ENCODE assay signal across 14 cellular contexts in the genomic region with DNA sequence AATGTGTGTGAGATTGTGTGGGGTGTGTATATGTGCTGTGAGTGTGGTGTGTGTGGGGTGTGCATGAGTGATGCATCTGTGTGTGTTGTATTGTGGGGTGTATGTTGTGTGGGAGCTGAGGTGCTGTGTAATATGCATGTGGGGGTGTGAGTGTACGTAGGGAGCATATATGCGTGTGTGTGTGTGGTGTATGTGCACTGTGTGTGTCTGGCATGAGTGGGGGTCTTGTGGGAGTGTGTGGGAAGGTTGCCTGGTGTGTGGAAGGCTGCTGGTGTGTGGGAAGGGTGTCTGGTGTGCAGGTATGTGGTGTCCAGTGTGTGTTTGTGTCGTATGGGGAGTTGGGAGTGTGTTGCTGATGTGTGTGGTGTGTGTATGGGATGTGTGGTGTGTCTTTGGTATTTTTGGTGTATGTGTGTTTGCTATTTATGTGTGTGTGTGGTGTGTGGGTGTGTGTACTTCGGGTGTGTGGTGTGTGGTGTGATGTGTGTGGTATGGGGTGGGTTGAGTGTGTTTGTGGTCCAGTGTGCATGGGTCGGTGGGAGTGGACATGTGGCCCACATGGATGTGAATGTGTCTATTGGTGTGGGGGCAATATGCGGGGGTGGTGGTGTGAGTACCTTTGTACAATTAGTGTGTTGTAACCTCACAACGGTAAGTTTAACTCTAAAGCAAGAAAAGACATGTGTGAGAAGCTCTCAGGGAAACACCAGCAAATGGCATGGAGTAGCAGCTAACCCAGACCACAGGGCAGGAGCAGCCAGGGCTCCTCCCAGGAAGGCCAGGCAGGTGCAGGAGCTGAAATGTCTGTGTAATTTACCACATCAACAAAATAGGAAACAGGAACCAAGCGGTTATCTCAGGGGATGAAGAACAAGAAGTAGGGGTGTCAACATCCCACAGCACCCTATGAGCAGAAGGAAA. TPM values are rescaled to one million over a fixed set of nuclear protein-coding genes. Genes with fewer than 3 reads are reported as not detected.
DNase-seq lines count a peak whose midpoint lies in the region; ATAC-seq and TF ChIP-seq lines count a peak whose summit lies in the region.
"Had no signal": no experiment of that assay in that cellular context is flagged by ENCODE, and none has a peak within 500 bp of the region (broad histone marks: within the 10 kb centered on the region; RNA-seq: fewer than 3 reads in every experiment).

No MANE protein-coding gene starts in this region.

- no peak overlapping the region for H3K9ac ChIP-seq in IMR-90 (ENCODE audit: low read depth, low read length)

- intact Hi-C loops in CD4-positive, alpha-beta memory T cell (cut with micrococcal nuclease), result no loop called here
- intact Hi-C loops in IMR-90 (cut with micrococcal nuclease), result no loop called here

- H3K27me3 ChIP-seq in CD4-positive, alpha-beta memory T cell (ENCODE audit: insufficient read depth, low read length), result no peaks in the 10 kb centered on the region
- H3K27me3 ChIP-seq in IMR-90 (ENCODE audit: control insufficient read depth, insufficient read depth, low read length) (no peaks in the 10 kb centered on the region; the same call in 1 of the 2 replicates), WERI-Rb-1 (ENCODE audit: insufficient read depth, low read depth, severe bottlenecking) (no peaks in the 10 kb centered on the region)
- H3K27me3 ChIP-seq: left lung had no signal

- H3K9me3 ChIP-seq in CD4-positive, alpha-beta memory T cell (ENCODE audit: control insufficient read depth in 1 of 2, low read length in 2 of 2), result no peaks in the 10 kb centered on the region
- H3K9me3 ChIP-seq in IMR-90 (ENCODE audit: control insufficient read depth, insufficient read depth, low read length) (no peaks in the 10 kb centered on the region), WERI-Rb-1 (ENCODE audit: severe bottlenecking) (no peaks in the 10 kb centered on the region)
- H3K9me3 ChIP-seq: left lung had no signal

- H2AK9ac ChIP-seq in IMR-90 (replicated peaks; ENCODE audit: low read depth, low read length, poor library complexity), result no peak overlapping the region

- no peak overlapping the region for H2AFZ ChIP-seq in IMR-90 (replicated peaks; ENCODE audit: low read length, poor library complexity)

- no peak overlapping the region for H3K4me2 ChIP-seq in IMR-90 (ENCODE audit: low read depth, low read length)

- H3K4me3 Mint-ChIP-seq in CD4-positive, alpha-beta memory T cell, result peak overlapping the region in 6 of 8 donors; percentile 2 to 94 (median 50)
- peak overlapping the region in 1 of 3 donors; percentile 60 for H3K4me3 Mint-ChIP-seq in T-cell
- H3K4me3 Mint-ChIP-seq in naive thymus-derived CD8-positive, alpha-beta T cell, result peak overlapping the region in 9 of 10 donors; percentile 34 to 90 (median 81)
- H3K4me3 Mint-ChIP-seq: nephron progenitor cell had no signal

- H3K4me1 Mint-ChIP-seq in CD4-positive, alpha-beta memory T cell, result peaks cover 12 to 22% (median 16%) of the 10 kb centered on the region in 4 donors
- H3K4me1 Mint-ChIP-seq in T-cell, result peaks cover 22 to 30% (median 27%) of the 10 kb centered on the region in 3 donors
- H3K4me1 Mint-ChIP-seq in naive thymus-derived CD8-positive, alpha-beta T cell, result peaks cover 24 to 34% (median 28%) of the 10 kb centered on the region in 4 donors

- POLR2A ChIA-PET in CD4-positive, alpha-beta memory T cell (lab: Charles Lee; ENCODE audit: partially characterized antibody), result interaction anchor here (0.7 to 1.3 kb wide), 3 partner anchors 14 to 30 kb away, joined by 3 to 4 read pairs (median 3); no protein-coding TSS in a partner anchor
- POLR2A ChIA-PET in IMR-90 (lab: Charles Lee; ENCODE audit: unreplicated experiment), result no interaction called here
- POLR2A ChIA-PET in T-cell (lab: Charles Lee), result no interaction called here
- POLR2A ChIA-PET in naive thymus-derived CD8-positive, alpha-beta T cell (lab: Charles Lee), result interaction anchor here (1.0 to 1.5 kb wide), 3 partner anchors 26 to 32 kb away, joined by 3 to 10 read pairs (median 6); no protein-coding TSS in a partner anchor

- DNase-seq in CD4-positive, alpha-beta memory T cell, result peak in 2 of 5 donors; percentile 14 to 16
- DNase-seq in IMR-90 (no peak), T-cell (no peak), G401 (ENCODE audit: low spot score) (no peak), WERI-Rb-1 (no peak)
- DNase-seq in naive thymus-derived CD8-positive, alpha-beta T cell, result peak in 3 of 10 donors; percentile 20 to 25 (median 23)
- DNase-seq: left lung, NCI-H1436, nephron progenitor cell had no signal

- ATAC-seq in IMR-90 (ENCODE audit: low read depth) (no peak), T-cell (replicated peaks in 1 of 4) (peak; percentile 16 to 59 (median 42)), GM21447 (IDR thresholded peaks at IDR 0.05; ENCODE audit: unreplicated experiment) (no peak)
- ATAC-seq in naive thymus-derived CD8-positive, alpha-beta T cell, result peak; percentile 35 to 46
- ATAC-seq: left lung, sciatic nerve had no signal

- H3K36me3 ChIP-seq in CD4-positive, alpha-beta memory T cell (ENCODE audit: insufficient read depth, low read length), result no peaks in the 10 kb centered on the region
- H3K36me3 ChIP-seq in IMR-90 (ENCODE audit: control insufficient read depth, insufficient read depth, low read length) (no peaks in the 10 kb centered on the region), WERI-Rb-1 (no peaks in the 10 kb centered on the region)
- H3K36me3 ChIP-seq: left lung had no signal

- H3K56ac ChIP-seq in IMR-90 (ENCODE audit: extremely low read depth, insufficient read depth, low read length), result no peak overlapping the region

- peaks cover 18% of the 10 kb centered on the region for H3K4me1 ChIP-seq in CD4-positive, alpha-beta memory T cell (ENCODE audit: insufficient read depth, low read length)
- no peaks in the 10 kb centered on the region for H3K4me1 ChIP-seq in IMR-90 (ENCODE audit: control insufficient read depth, insufficient read depth, low read length)

- no peak overlapping the region for H4K8ac ChIP-seq in IMR-90 (ENCODE audit: low read depth in 2 of 2, low read length in 2 of 2)

- dilution Hi-C loops in IMR-90 (cut with HindIII; ENCODE audit: low sequenced_read_pairs, unreplicated experiment), result no loop called here

- H3K79me1 ChIP-seq in IMR-90 (ENCODE audit: low read depth in 1 of 2, low read length in 2 of 2), result no peaks in the 10 kb centered on the region

- no peak overlapping the region for H4K5ac ChIP-seq in IMR-90 (ENCODE audit: low read depth, low read length)

- CTCF ChIA-PET in CD4-positive, alpha-beta memory T cell (lab: Charles Lee; ENCODE audit: partially characterized antibody), result no interaction called here
- CTCF ChIA-PET in IMR-90 (lab: Yijun Ruan, JAX) (no interaction called here), T-cell (lab: Charles Lee) (interaction anchor here in 1 of 2 donors (0.5 kb wide), 1 partner anchor 29 kb away, joined by 3 read pairs; no protein-coding TSS in a partner anchor)

- no peak overlapping the region for H3K4ac ChIP-seq in IMR-90 (ENCODE audit: low read depth, low read length)

- no peak overlapping the region for H2BK20ac ChIP-seq in IMR-90 (ENCODE audit: low read depth, low read length)

- H3K23ac ChIP-seq in IMR-90 (ENCODE audit: low read depth, low read length), result no peak overlapping the region

- no peak overlapping the region for H3K14ac ChIP-seq in IMR-90 (replicated peaks; ENCODE audit: low read depth, low read length)

- no peaks in the 10 kb centered on the region for H3K9me3 Mint-ChIP-seq in CD4-positive, alpha-beta memory T cell
- H3K9me3 Mint-ChIP-seq in T-cell, result no peaks in the 10 kb centered on the region
- H3K9me3 Mint-ChIP-seq in naive thymus-derived CD8-positive, alpha-beta T cell, result no peaks in the 10 kb centered on the region
- H3K9me3 Mint-ChIP-seq: activated naive CD4-positive, alpha-beta T cell treated with anti-CD3 and anti-CD28 coated beads, Interleukin-2, amount 50 U/mL, for 24 hours; nephron progenitor cell had no signal

- in situ Hi-C loops in IMR-90 (cut with MboI; ENCODE audit: low sequenced_read_pairs) (no loop called here), G401 (cut with HindIII; ENCODE audit: low sequenced_read_pairs) (no loop called here)

- H3K27ac ChIP-seq in CD4-positive, alpha-beta memory T cell (ENCODE audit: low read depth, low read length), result no peak overlapping the region
- no peak overlapping the region for H3K27ac ChIP-seq in IMR-90 (ENCODE audit: insufficient read depth, low read length)
- no peak overlapping the region for H3K27ac ChIP-seq in WERI-Rb-1
- H3K27ac ChIP-seq: epithelial cell of prostate had no signal

- no peaks in the 10 kb centered on the region for H3K36me3 Mint-ChIP-seq in CD4-positive, alpha-beta memory T cell
- no peaks in the 10 kb centered on the region for H3K36me3 Mint-ChIP-seq in T-cell
- no peaks in the 10 kb centered on the region for H3K36me3 Mint-ChIP-seq in naive thymus-derived CD8-positive, alpha-beta T cell
- H3K36me3 Mint-ChIP-seq: activated naive CD4-positive, alpha-beta T cell treated with anti-CD3 and anti-CD28 coated beads, Interleukin-2, amount 50 U/mL, for 24 hours had no signal

- TF ChIP-seq RAD21 in IMR-90 (IDR thresholded peaks at IDR 0.05; ENCODE audit: low read length), result no peak

- BruUV-seq in IMR-90 (replicated peaks; lab: Mats Ljungman, UMichigan), result no TSS peak

- no peak overlapping the region for H4K91ac ChIP-seq in IMR-90 (ENCODE audit: insufficient read depth, low read depth, low read length)

- H2AK5ac ChIP-seq in IMR-90 (ENCODE audit: low read depth, low read length), result peak overlapping the region; percentile 26; the same call in 1 of the 2 replicates

- H4K20me1 ChIP-seq in IMR-90 (ENCODE audit: insufficient read depth, low read length), result no peaks in the 10 kb centered on the region

- TF ChIP-seq CTCF in IMR-90 (conservative IDR thresholded peaks at IDR 0.05; ENCODE audit: low read depth, low read length) (no peak), WERI-Rb-1 (IDR thresholded peaks at IDR 0.05; ENCODE audit: low read depth, low read length) (no peak)

- H2BK120ac ChIP-seq in IMR-90 (ENCODE audit: low read depth, low read length), result no peak overlapping the region; the same call in 1 of the 2 replicates

- WGBS in IMR-90 (ENCODE audit: extremely low coverage in 2 of 2, insufficient read length in 1 of 2), 2 experiments, result 84% methylated on average over 5 of the region's 8 CpGs; no CpG with 5 or more reads in 1 of the 2 experiments

- peak overlapping the region; percentile 41 for H2BK5ac ChIP-seq in IMR-90 (ENCODE audit: low read depth, low read length, poor library complexity, severe bottlenecking)

- H2BK15ac ChIP-seq in IMR-90 (ENCODE audit: low read depth, low read length), result no peak overlapping the region

- no peak overlapping the region for H3K18ac ChIP-seq in IMR-90 (ENCODE audit: low read depth, low read length)

- H3K9me1 ChIP-seq in IMR-90 (ENCODE audit: insufficient read depth, low read length), result peaks cover 6% of the 10 kb centered on the region; the same call in 1 of the 2 replicates

- H3K27ac Mint-ChIP-seq in CD4-positive, alpha-beta memory T cell, result peak overlapping the region in 5 of 7 donors; percentile 51 to 92 (median 82)
- H3K27ac Mint-ChIP-seq in T-cell, result peak overlapping the region; percentile 23 to 68
- H3K27ac Mint-ChIP-seq in naive thymus-derived CD8-positive, alpha-beta T cell, result peak overlapping the region in 8 of 10 donors; percentile 6 to 92 (median 67)
- H3K27ac Mint-ChIP-seq: activated naive CD4-positive, alpha-beta T cell treated with anti-CD3 and anti-CD28 coated beads, Interleukin-2, amount 50 U/mL, for 24 hours; nephron progenitor cell had no signal

- no peak for TF ChIP-seq POLR2A in IMR-90 (IDR thresholded peaks at IDR 0.05; ENCODE audit: low read depth, low read length)

- H3K4me3 ChIP-seq in CD4-positive, alpha-beta memory T cell (ENCODE audit: low read length in 2 of 2), result no peak overlapping the region
- H3K4me3 ChIP-seq in IMR-90 (ENCODE audit: insufficient read depth, low read depth, low read length) (no peak overlapping the region), WERI-Rb-1 (ENCODE audit: low read depth, low read length) (no peak overlapping the region)
- H3K4me3 ChIP-seq: left lung had no signal

- no peaks in the 10 kb centered on the region for H3K27me3 Mint-ChIP-seq in CD4-positive, alpha-beta memory T cell
- no peaks in the 10 kb centered on the region for H3K27me3 Mint-ChIP-seq in T-cell
- H3K27me3 Mint-ChIP-seq in naive thymus-derived CD8-positive, alpha-beta T cell, result peaks cover 0 to 4% (median 0%) of the 10 kb centered on the region in 5 donors
- H3K27me3 Mint-ChIP-seq: activated naive CD4-positive, alpha-beta T cell treated with anti-CD3 and anti-CD28 coated beads, Interleukin-2, amount 50 U/mL, for 24 hours had no signal

RNA-seq across cellular contexts. Expression of gene ANTXRL, which starts 11.8 kb away (rescaled TPM):
- not detected for total RNA-seq in CD4-positive, alpha-beta memory T cell
- not detected for polyA plus RNA-seq in CD4-positive, alpha-beta memory T cell
- total RNA-seq in IMR-90 (2012; rRNA removed), result not detected in 2 replicates
- not detected in 2 replicates for polyA plus RNA-seq in IMR-90 (2012; rRNA removed)
- not detected in 2 replicates for polyA plus RNA-seq in IMR-90 (2012; cell fraction: cytosol; rRNA removed)
- 0.03 TPM in 1 of 2 replicates, not detected in the other for polyA plus RNA-seq in IMR-90 (2012; cell fraction: nucleus; rRNA removed; ENCODE audit: low replicate concordance)
- 1 to 10 TPM in 1 of 5 donors, under 1 TPM in 1, not detected in 3; 0.69 to 1.0 TPM for total RNA-seq in T-cell
- not detected for total RNA-seq in naive thymus-derived CD8-positive, alpha-beta T cell
- not detected for polyA plus RNA-seq in naive thymus-derived CD8-positive, alpha-beta T cell
- not detected in 2 replicates for total RNA-seq in G401 (2014; rRNA removed; shearing (Covaris generic))
- total RNA-seq: left lung, sciatic nerve, SK-MEL-5 had no signal

Comparison
In these comparisons a context has a peak if more than half of its experiments do, and no peak if none do; other contexts are left out.
1. ATAC-seq: peak in T-cell (4 of 4) and naive thymus-derived CD8-positive, alpha-beta T cell (2 of 2); none in IMR-90 (single experiment) and GM21447 (single experiment).
2. POLR2A ChIA-PET loops: an anchor here in CD4-positive, alpha-beta memory T cell (0.7 to 1.3 kb wide) and naive thymus-derived CD8-positive, alpha-beta T cell (1.0 to 1.5 kb wide); none called in IMR-90 and T-cell.
3. Peak in every context shown above with its lines, with median percentiles within 50 percentile points of each other: H3K27ac Mint-ChIP-seq.